Comparison of ENCODE assay signal across 34 cellular contexts in the genomic region with DNA sequence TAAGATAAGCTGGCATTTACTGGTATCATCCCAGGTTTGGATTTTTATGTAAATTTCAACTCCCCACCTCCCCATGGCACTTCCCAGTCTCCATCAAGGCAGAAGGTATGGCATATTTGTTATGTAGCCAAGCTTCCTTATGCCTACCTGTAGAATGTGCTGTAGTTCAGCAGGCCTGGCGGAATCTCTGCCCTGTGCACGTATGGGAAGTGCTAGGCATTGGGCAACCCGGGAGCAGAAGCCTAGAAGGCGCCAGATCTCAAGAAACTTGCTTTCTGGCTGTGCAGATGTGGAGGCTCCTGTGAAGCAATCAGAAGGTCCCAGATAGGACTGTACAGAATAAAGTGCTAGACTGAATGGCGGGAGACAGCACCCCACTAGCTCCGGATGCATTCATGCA.
DNase-seq lines count a peak whose midpoint lies in the region; ATAC-seq and TF ChIP-seq lines count a peak whose summit lies in the region.
"Had no signal": no experiment of that assay in that cellular context is flagged by ENCODE, and none has a peak within 500 bp of the region (broad histone marks: within the 10 kb centered on the region; RNA-seq: fewer than 3 reads in every experiment).

No MANE protein-coding gene starts in this region.

- no TSS peak for BruUV-seq in OCI-LY7 (replicated peaks; lab: Mats Ljungman, UMichigan)

- no peak for TF ChIP-seq EP300 in ovary (IDR thresholded peaks at IDR 0.05)

- H3K27ac ChIP-seq in BLaER1 (no peak overlapping the region), esophagus squamous epithelium (peak overlapping the region in 3 of 4 donors; percentile 40 to 85 (median 52)), ovary (peak overlapping the region in 1 of 2 donors; percentile 13), OCI-LY7 (ENCODE audit: low read depth, low read length, poor library complexity, severe bottlenecking) (no peak overlapping the region)
- H3K27ac ChIP-seq in naive thymus-derived CD4-positive, alpha-beta T cell (ENCODE audit: low read depth, low read length) = no peak overlapping the region
- H3K27ac ChIP-seq: ascending aorta, colonic mucosa, spleen, thoracic aorta, VCaP had no signal

- no peaks in the 10 kb centered on the region for H3K9me2 ChIP-seq in OCI-LY7 (ENCODE audit: insufficient read depth, low read length)

- no peaks in the 10 kb centered on the region for H3K36me3 ChIP-seq in BLaER1
- no peaks in the 10 kb centered on the region for H3K36me3 ChIP-seq in esophagus squamous epithelium
- H3K36me3 ChIP-seq in naive thymus-derived CD4-positive, alpha-beta T cell (ENCODE audit: control insufficient read depth in 2 of 3, insufficient read depth in 3 of 3, low read length in 3 of 3) = no peaks in the 10 kb centered on the region
- H3K36me3 ChIP-seq in ovary = no peaks in the 10 kb centered on the region
- no peaks in the 10 kb centered on the region for H3K36me3 ChIP-seq in OCI-LY7 (ENCODE audit: insufficient read depth, low read length)
- H3K36me3 ChIP-seq: colonic mucosa, heart right ventricle, spleen, thoracic aorta, uterus had no signal

- H4K20me1 ChIP-seq in BLaER1 = no peaks in the 10 kb centered on the region
- no peaks in the 10 kb centered on the region for H4K20me1 ChIP-seq in OCI-LY7 (ENCODE audit: insufficient read depth, low read length)

- H3K27me3 ChIP-seq in BLaER1 = no peaks in the 10 kb centered on the region
- H3K27me3 ChIP-seq in esophagus squamous epithelium = no peaks in the 10 kb centered on the region
- no peaks in the 10 kb centered on the region for H3K27me3 ChIP-seq in naive thymus-derived CD4-positive, alpha-beta T cell (ENCODE audit: control insufficient read depth in 2 of 2, insufficient read depth in 2 of 2, low read length in 2 of 2)
- H3K27me3 ChIP-seq in ovary = no peaks in the 10 kb centered on the region
- H3K27me3 ChIP-seq: ascending aorta, colonic mucosa, heart right ventricle, spleen, uterus had no signal

- intact Hi-C loops in esophagus squamous epithelium (cut with DNase I) (no loop called here), ovary (cut with DNase I) (no loop called here), OCI-LY7 (cut with micrococcal nuclease; ENCODE audit: unreplicated experiment) (no loop called here)
- intact Hi-C loops in naive thymus-derived CD4-positive, alpha-beta T cell (cut with micrococcal nuclease) = no loop called here

- no peak overlapping the region for H2AFZ ChIP-seq in OCI-LY7 (ENCODE audit: low read length)

- H3K9me3 Mint-ChIP-seq in naive thymus-derived CD4-positive, alpha-beta T cell = no peaks in the 10 kb centered on the region
- H3K9me3 Mint-ChIP-seq: natural killer cell had no signal

- TF ChIP-seq POLR2A in esophagus squamous epithelium (IDR thresholded peaks at IDR 0.05) (no peak), ovary (IDR thresholded peaks at IDR 0.05) (no peak)

- H3K27ac Mint-ChIP-seq in naive thymus-derived CD4-positive, alpha-beta T cell = peak overlapping the region in 7 of 9 donors; percentile 1 to 82 (median 41)
- H3K27ac Mint-ChIP-seq: activated naive CD8-positive, alpha-beta T cell; B cell; natural killer cell had no signal

- H3K9ac ChIP-seq in BLaER1 = no peak overlapping the region

- no peaks in the 10 kb centered on the region for H3K9me3 ChIP-seq in BLaER1
- no peaks in the 10 kb centered on the region for H3K9me3 ChIP-seq in esophagus squamous epithelium
- no peaks in the 10 kb centered on the region for H3K9me3 ChIP-seq in naive thymus-derived CD4-positive, alpha-beta T cell (ENCODE audit: control insufficient read depth in 2 of 3, low read length in 3 of 3)
- H3K9me3 ChIP-seq in ovary = no peaks in the 10 kb centered on the region
- no peaks in the 10 kb centered on the region for H3K9me3 ChIP-seq in OCI-LY7 (ENCODE audit: low read length)
- H3K9me3 ChIP-seq: ascending aorta, colonic mucosa, heart right ventricle, spleen, thoracic aorta, uterus had no signal

- no peaks in the 10 kb centered on the region for H3K79me2 ChIP-seq in OCI-LY7 (ENCODE audit: insufficient read depth, low read depth, low read length)

- H3K4me3 ChIP-seq in BLaER1 (no peak overlapping the region), esophagus squamous epithelium (no peak overlapping the region), ovary (no peak overlapping the region), OCI-LY7 (ENCODE audit: low read depth, low read length, poor library complexity, severe bottlenecking) (no peak overlapping the region)
- H3K4me3 ChIP-seq in naive thymus-derived CD4-positive, alpha-beta T cell (ENCODE audit: low read length) = no peak overlapping the region
- H3K4me3 ChIP-seq: ascending aorta, colonic mucosa, heart right ventricle, spleen, thoracic aorta, uterus had no signal

- CTCF ChIA-PET in naive thymus-derived CD4-positive, alpha-beta T cell (lab: Charles Lee) = no interaction called here
- CTCF ChIA-PET in OCI-LY7 (lab: Charles Lee; ENCODE audit: unreplicated experiment) = no interaction called here

- POLR2A ChIA-PET in naive thymus-derived CD4-positive, alpha-beta T cell (lab: Charles Lee) = interaction anchor here (0.6 to 0.9 kb wide), 3 partner anchors 27 to 67 kb away, joined by 3 to 4 read pairs (median 3); no protein-coding TSS in a partner anchor
- POLR2A ChIA-PET in OCI-LY7 (lab: Charles Lee) = no interaction called here

- WGBS in esophagus squamous epithelium, 2 donors = 75 to 78% methylated on average over 2 to 4 of the region's 6 CpGs
- WGBS in ovary, 3 donors = 69 to 77% (median 71%) methylated on average over 6 of the region's 6 CpGs

- ATAC-seq in naive thymus-derived CD4-positive, alpha-beta T cell = no peak
- ATAC-seq: natural killer cell; stimulated activated naive CD8-positive, alpha-beta T cell treated with anti-CD3 and anti-CD28 coated beads, Interleukin-15, Interleukin-2, amounts not matched to agents 100 U/mL and 50 U/mL, for 24 hours had no signal

- H3K4me1 ChIP-seq in BLaER1 (peaks cover 90% of the 10 kb centered on the region), esophagus squamous epithelium (peaks cover 0 to 61% (median 21%) of the 10 kb centered on the region in 3 donors), ovary (ENCODE audit: insufficient read depth) (peaks cover 29% of the 10 kb centered on the region), OCI-LY7 (ENCODE audit: insufficient read depth, low read length, poor library complexity, severe bottlenecking) (no peaks in the 10 kb centered on the region)
- peaks cover 0 to 15% of the 10 kb centered on the region in 2 donors for H3K4me1 ChIP-seq in naive thymus-derived CD4-positive, alpha-beta T cell (ENCODE audit: control insufficient read depth in 2 of 2, insufficient read depth in 2 of 2, low read length in 2 of 2)
- H3K4me1 ChIP-seq: colonic mucosa had no signal

- no peaks in the 10 kb centered on the region for H3K27me3 Mint-ChIP-seq in naive thymus-derived CD4-positive, alpha-beta T cell
- H3K27me3 Mint-ChIP-seq: activated CD4-positive, alpha-beta T cell treated with anti-CD3 and anti-CD28 coated beads for 36 hours; activated naive CD8-positive, alpha-beta T cell had no signal

- DNase-seq in MV-4-11 (lab: John Stamatoyannopoulos, UW) (peak; percentile 40), esophagus squamous epithelium (lab: John Stamatoyannopoulos, UW) (no peak), ovary (no peak), germinal center (ENCODE audit: low spot score) (no peak), OCI-LY7 (ENCODE audit: low spot score) (no peak)
- DNase-seq in naive thymus-derived CD4-positive, alpha-beta T cell = no peak
- DNase-seq in activated CD4-positive, alpha-beta T cell treated with anti-CD3 and anti-CD28 coated beads for 48 hours = no peak
- DNase-seq: activated CD8-positive, alpha-beta memory T cell treated with anti-CD3 and anti-CD28 coated beads for 24 hours; activated effector memory CD4-positive, alpha-beta T cell treated with Interleukin-2 at 50 U/mL for 16 hours; colonic mucosa; COR-L47; DMS53; effector CD8-positive, alpha-beta T cell; heart right ventricle; KG1; kidney; midbrain; natural killer cell; NCI-H1417 treated with DMSO at 0.1 percent for 48 hours; NCI-H2081; NCI-H526; SHP77; spleen; stimulated activated CD4-positive, alpha-beta T cell treated with anti-CD3 and anti-CD28 coated beads, Interleukin-2, amount 100 ng/mL, for 24 hours; stimulated activated naive CD8-positive, alpha-beta T cell treated with anti-CD3 and anti-CD28 coated beads, Interleukin-15, Interleukin-2, amounts not matched to agents 100 U/mL and 50 U/mL, for 24 hours; T-helper 9 cell; uterus had no signal

- TF ChIP-seq CTCF in esophagus squamous epithelium (IDR thresholded peaks at IDR 0.05) (no peak), ovary (IDR thresholded peaks at IDR 0.05) (no peak), OCI-LY7 (conservative IDR thresholded peaks at IDR 0.05; ENCODE audit: low read length) (no peak)

- peaks cover 0 to 20% (median 0%) of the 10 kb centered on the region in 5 donors for H3K36me3 Mint-ChIP-seq in naive thymus-derived CD4-positive, alpha-beta T cell
- H3K36me3 Mint-ChIP-seq: natural killer cell had no signal

- H3K4me2 ChIP-seq in BLaER1 (peak overlapping the region; percentile 91), OCI-LY7 (ENCODE audit: low read length) (no peak overlapping the region)

- H3K4me1 Mint-ChIP-seq in naive thymus-derived CD4-positive, alpha-beta T cell = peaks cover 11 to 44% (median 29%) of the 10 kb centered on the region in 7 donors
- H3K4me1 Mint-ChIP-seq: B cell had no signal

- no peak overlapping the region for H3K4me3 Mint-ChIP-seq in naive thymus-derived CD4-positive, alpha-beta T cell
- H3K4me3 Mint-ChIP-seq: activated CD4-positive, alpha-beta T cell treated with anti-CD3 and anti-CD28 coated beads for 36 hours; activated naive CD8-positive, alpha-beta T cell; B cell; natural killer cell had no signal

Comparison
In these comparisons a context has a peak if more than half of its experiments do, and no peak if none do; other contexts are left out.
1. H3K27ac ChIP-seq: peak in esophagus squamous epithelium (3 of 4); none in BLaER1 (single experiment), naive thymus-derived CD4-positive, alpha-beta T cell (single experiment) and OCI-LY7 (single experiment).